Comparison of ENCODE assay signal across 1 cellular context in the genomic region with DNA sequence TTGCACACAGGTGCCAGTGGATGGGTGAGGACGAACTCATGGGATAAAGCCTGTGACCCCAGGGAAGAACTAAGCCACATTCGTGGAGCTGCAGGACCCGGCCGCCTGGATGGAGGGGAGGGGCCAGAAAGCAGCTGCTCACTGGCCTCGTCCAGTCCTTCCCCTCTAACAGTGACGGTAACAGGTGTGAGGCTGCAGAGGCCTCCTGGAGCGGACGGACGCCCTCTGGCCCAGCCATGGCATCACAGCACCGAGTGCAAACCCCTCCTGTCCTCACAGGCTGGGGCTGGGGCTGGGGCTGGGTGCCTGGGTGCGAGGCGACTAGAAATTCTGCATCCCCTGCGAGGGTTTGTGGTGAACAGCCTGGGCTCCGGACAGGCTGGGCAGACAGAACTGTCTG.
A peak's percentile ranks its signal among the peaks of the same experiment; 100 is the strongest.
TF ChIP-seq lines count a peak whose summit lies in the region.

No MANE protein-coding gene starts in this region.

TF ChIP-seq in K562, 482 proteins besides CTCF, POLR2A, EP300 and RAD21:
- TF ChIP-seq SMARCE1 (IDR thresholded peaks at IDR 0.05) = no peak
- peak; percentile 51; the same call in 1 of the 2 replicates for TF ChIP-seq POLR2G (IDR thresholded peaks at IDR 0.05; ENCODE audit: low read depth, low read length)
- TF ChIP-seq MAFG (tag; conservative IDR thresholded peaks at IDR 0.05) = no peak
